ENCODE assay signal across 8 cellular contexts in the genomic region with DNA sequence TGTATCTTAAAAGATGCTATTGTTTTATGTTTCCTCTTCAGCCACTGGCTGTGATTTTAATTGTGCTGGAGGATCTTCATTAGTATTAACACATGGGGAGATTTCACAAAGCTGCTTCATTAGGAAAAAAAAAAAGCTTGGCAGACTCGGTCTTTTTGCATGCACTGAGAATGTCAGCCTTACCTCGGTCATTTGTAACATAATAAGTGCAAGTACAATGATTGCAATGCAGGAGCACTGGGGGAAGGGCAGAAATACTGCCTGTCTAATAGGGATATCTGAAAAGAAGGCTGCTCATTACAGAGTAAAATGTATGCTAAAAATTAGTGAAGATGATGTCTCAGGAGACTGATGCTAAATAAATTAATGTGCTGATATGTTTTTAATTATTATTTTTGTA. TPM values are rescaled to one million over a fixed set of nuclear protein-coding genes. Genes with fewer than 3 reads are reported as not detected.
DNase-seq lines count a peak whose midpoint lies in the region; ATAC-seq and TF ChIP-seq lines count a peak whose summit lies in the region.

No MANE protein-coding gene starts in this region.

- H3K4me3 ChIP-seq in GM23338 (peak overlapping the region; percentile 54), endocrine pancreas (ENCODE audit: control insufficient read depth, insufficient read depth, low read length) (peak overlapping the region; percentile 88)

- H3K27ac Mint-ChIP-seq in GM23338: peak overlapping the region; percentile 90

- no peaks in the 10 kb centered on the region for H3K9me2 ChIP-seq in GM23338 (ENCODE audit: insufficient read depth)

- ATAC-seq in GM23338 (peak; percentile 14), HG02759 (IDR thresholded peaks at IDR 0.05; ENCODE audit: unreplicated experiment) (no peak), GM18505 (IDR thresholded peaks at IDR 0.05; ENCODE audit: unreplicated experiment) (no peak)

- TF ChIP-seq CTCF in GM23338 (conservative IDR thresholded peaks at IDR 0.05; ENCODE audit: low read depth in 2 of 2) (no peak), GM10266 (IDR thresholded peaks at IDR 0.05; ENCODE audit: control insufficient read depth, insufficient read depth, low read depth, missing control alignments) (no peak)

- H3K27me3 ChIP-seq in GM23338 (ENCODE audit: insufficient read depth) (no peaks in the 10 kb centered on the region), endocrine pancreas (ENCODE audit: control insufficient read depth, insufficient read depth, low read length) (no peaks in the 10 kb centered on the region)

- H3K36me3 ChIP-seq in GM23338 (ENCODE audit: insufficient read depth) (no peaks in the 10 kb centered on the region), endocrine pancreas (ENCODE audit: control insufficient read depth, insufficient read depth, low read length) (no peaks in the 10 kb centered on the region)

- H3F3A ChIP-seq in GM23338 (replicated peaks; ENCODE audit: low read depth): no peaks in the 10 kb centered on the region

- no peak for TF ChIP-seq POLR2A in GM18505 (IDR thresholded peaks at IDR 0.05; ENCODE audit: borderline replicate concordance, extremely low read depth, insufficient read depth, insufficient read length)

- peaks cover 37% of the 10 kb centered on the region for H3K4me1 ChIP-seq in GM23338 (ENCODE audit: insufficient read depth)
- H3K4me1 ChIP-seq in endocrine pancreas (ENCODE audit: control insufficient read depth, insufficient read depth, low read length): peaks cover 17% of the 10 kb centered on the region

- H3K9ac ChIP-seq in endocrine pancreas (ENCODE audit: control insufficient read depth, insufficient read depth, low read length): peak overlapping the region; percentile 13

- no peaks in the 10 kb centered on the region for H3K9me3 Mint-ChIP-seq in GM23338

- H3K27me3 Mint-ChIP-seq in GM23338 (ENCODE audit: insufficient read depth, low read depth, poor library complexity): peaks cover 9% of the 10 kb centered on the region

- peaks cover 34% of the 10 kb centered on the region for H3K79me2 ChIP-seq in GM23338 (replicated peaks; ENCODE audit: insufficient read depth)

- H4K20me1 ChIP-seq in GM23338 (replicated peaks; ENCODE audit: insufficient read depth): no peaks in the 10 kb centered on the region

- DNase-seq in GM23338 (ENCODE audit: low spot score) (peak; percentile 63), NCI-H524 (lab: John Stamatoyannopoulos, UW) (peak; percentile 78 to 85), pons (ENCODE audit: low spot score) (peak; percentile 49), OCI-M2 (lab: John Stamatoyannopoulos, UW; ENCODE audit: unreplicated experiment) (no peak), GM10266 (ENCODE audit: extremely low spot score) (no peak)

- peaks cover 29% of the 10 kb centered on the region for H3K4me1 Mint-ChIP-seq in GM23338

- H3K36me3 Mint-ChIP-seq in GM23338 (ENCODE audit: low read depth): peaks cover 4% of the 10 kb centered on the region

- peak overlapping the region; percentile 86 for H3K4me3 Mint-ChIP-seq in GM23338

- peak overlapping the region; percentile 99 for H3K27ac ChIP-seq in GM23338 (ENCODE audit: low read depth)

- H3K9me3 ChIP-seq in endocrine pancreas (ENCODE audit: control insufficient read depth, low read length): no peaks in the 10 kb centered on the region

- H3K4me2 ChIP-seq in GM23338: peak overlapping the region; percentile 77

- no peak overlapping the region for H2AFZ ChIP-seq in GM23338

TF ChIP-seq in GM23338, 12 proteins besides CTCF, POLR2A, EP300 and RAD21:
- TF ChIP-seq NANOG (IDR thresholded peaks at IDR 0.05; ENCODE audit: borderline replicate concordance) (peak; percentile 55; the same call in 1 of the 2 replicates), STAT1 (IDR thresholded peaks at IDR 0.05; ENCODE audit: unreplicated experiment) (no peak)

RNA-seq across cellular contexts. Expression of a gene that starts 1.3 kb away (rescaled TPM):
- 51.7 and 52.2 TPM in 2 replicates for total RNA-seq in GM23338 (2014; rRNA removed; shearing (Covaris generic))
- 36.6 and 62.9 TPM in 2 replicates for polyA plus RNA-seq in GM23338 (2016; fragmentation: Nextera tagmentation; extraction: Ambion mirVana)

Comparison
In these comparisons a context has a peak if more than half of its experiments do, and no peak if none do; other contexts are left out.
1. DNase-seq: peak in GM23338 (single experiment), NCI-H524 (2 of 2) and pons (single experiment); none in OCI-M2 (single experiment) and GM10266 (single experiment).